ENCODE assay signal across 27 cellular contexts in genomic region chr7:151830121-151830815, GRCh38.
"Had no signal": no experiment of that assay in that cellular context is flagged by ENCODE, and none has a peak within 500 bp of the region (broad histone marks: within the 10 kb centered on the region; RNA-seq: fewer than 3 reads in every experiment).

No MANE protein-coding gene starts in this region.

- H3K36me3 ChIP-seq: colonic mucosa, left lung, neutrophil, prostate gland, right atrium auricular region, sigmoid colon, thoracic aorta, upper lobe of left lung had no signal

- H3K27ac ChIP-seq: colonic mucosa, esophagus squamous epithelium, left lung, neutrophil, parathyroid adenoma, prostate gland, right atrium auricular region, sigmoid colon, thoracic aorta, tibial nerve, upper lobe of left lung had no signal

- H3K4me3 ChIP-seq: colonic mucosa, esophagus squamous epithelium, left lung, lung, prostate gland, right atrium auricular region, sigmoid colon, thoracic aorta, tibial nerve, upper lobe of left lung had no signal

- H3K27me3 ChIP-seq: colonic mucosa, esophagus squamous epithelium, left lung, neutrophil, right atrium auricular region, sigmoid colon, tibial nerve, upper lobe of left lung had no signal

- H3K9me3 Mint-ChIP-seq: immature natural killer cell; memory B cell; natural killer cell; stimulated activated memory B cell treated with anti-CD40 and anti-IgM and Interleukin-4, amounts not matched to agents 10 μg/mL and 1 μg/mL and 100 μg/mL, for 72 hours had no signal

- H3K9me3 ChIP-seq: colonic mucosa, esophagus squamous epithelium, left lung, neutrophil, prostate gland, right atrium auricular region, sigmoid colon, thoracic aorta, tibial nerve, upper lobe of left lung had no signal

- H3K36me3 Mint-ChIP-seq: natural killer cell had no signal

- H3K27me3 Mint-ChIP-seq: memory B cell; stimulated activated memory B cell treated with anti-CD40 and anti-IgM and Interleukin-4, amounts not matched to agents 10 μg/mL and 1 μg/mL and 100 μg/mL, for 72 hours had no signal

- DNase-seq: central memory CD4-positive, alpha-beta T cell; colonic mucosa; dermis blood vessel endothelial cell; effector memory CD4-positive, alpha-beta T cell; erythroblast; esophagus squamous epithelium; foreskin melanocyte; glutamatergic neuron; hypothalamus; immature natural killer cell; islet precursor cell; natural killer cell; sigmoid colon; stimulated activated CD4-positive, alpha-beta T cell treated with anti-CD3 and anti-CD28 coated beads, Interleukin-2, amount 100 ng/mL, for 24 hours; stimulated activated CD4-positive, alpha-beta T cell treated with anti-CD3 and anti-CD28 coated beads, Interleukin-4, amount 100 ng/mL, for 24 hours; stimulated activated naive CD8-positive, alpha-beta T cell treated with anti-CD3 and anti-CD28 coated beads, Interleukin-15, Interleukin-2, amounts not matched to agents 100 U/mL and 50 U/mL, for 24 hours; upper lobe of left lung had no signal

- H3K27ac Mint-ChIP-seq: memory B cell; stimulated activated memory B cell treated with anti-CD40 and anti-IgM and Interleukin-4, amounts not matched to agents 10 μg/mL and 1 μg/mL and 100 μg/mL, for 72 hours had no signal

- ATAC-seq: left lung; natural killer cell; stimulated activated memory B cell treated with anti-CD40 and anti-IgM and Interleukin-4, amounts not matched to agents 10 μg/mL and 1 μg/mL and 100 μg/mL, for 72 hours; stimulated activated naive CD8-positive, alpha-beta T cell treated with anti-CD3 and anti-CD28 coated beads, Interleukin-15, Interleukin-2, amounts not matched to agents 100 U/mL and 50 U/mL, for 24 hours had no signal

- H3K4me3 Mint-ChIP-seq: immature natural killer cell; memory B cell; natural killer cell; stimulated activated memory B cell treated with anti-CD40 and anti-IgM and Interleukin-4, amounts not matched to agents 10 μg/mL and 1 μg/mL and 100 μg/mL, for 72 hours had no signal

- H3K4me1 ChIP-seq: colonic mucosa, parathyroid adenoma, prostate gland, sigmoid colon had no signal
